9 cellular contexts compared by ENCODE assay signal in genomic region chr6:112372213-112372806, GRCh38. TPM values are rescaled to one million over a fixed set of nuclear protein-coding genes. Genes with fewer than 3 reads are reported as not detected.
DNase-seq lines count a peak whose midpoint lies in the region; ATAC-seq and TF ChIP-seq lines count a peak whose summit lies in the region.
"Had no signal": no experiment of that assay in that cellular context is flagged by ENCODE, and none has a peak within 500 bp of the region (broad histone marks: within the 10 kb centered on the region; RNA-seq: fewer than 3 reads in every experiment).

No MANE protein-coding gene starts in this region.

- H3K27ac ChIP-seq in substantia nigra (ENCODE audit: low read depth, low read length, poor library complexity, severe bottlenecking), result no peak overlapping the region

- TF ChIP-seq CTCF in astrocyte of the cerebellum (IDR thresholded peaks at IDR 0.05; ENCODE audit: low read depth, low read length, missing control alignments), result peak; percentile 62
- TF ChIP-seq CTCF in GM20000 (IDR thresholded peaks at IDR 0.05; ENCODE audit: extremely low read depth, missing control alignments), result no peak

- DNase-seq in COLO829 (ENCODE audit: low spot score) (peak; percentile 30), HuH-7 (ENCODE audit: low spot score) (peak; percentile 33), astrocyte of the cerebellum (ENCODE audit: low read depth) (peak; percentile 11), kidney tubule cell (ENCODE audit: low spot score) (peak; percentile 20), substantia nigra (lab: John Stamatoyannopoulos, UW) (no peak), GM20000 (ENCODE audit: low spot score) (no peak)

- no peak for ATAC-seq in GM19351 (IDR thresholded peaks at IDR 0.05; ENCODE audit: unreplicated experiment)
- no peak for ATAC-seq in esophagus mucosa

- no peak overlapping the region for H3K4me3 ChIP-seq in astrocyte of the cerebellum (ENCODE audit: low read depth, low read length)

- in situ Hi-C loops in astrocyte of the cerebellum (cut with HindIII; ENCODE audit: low sequenced_read_pairs), result no loop called here

RNA-seq across cellular contexts. Expression of gene RFPL4B, which starts 25.2 kb away (rescaled TPM):
- not detected for total RNA-seq in esophagus mucosa
- total RNA-seq: activated T-helper 2 cell treated with anti-CD3 and anti-CD28 coated beads, Interferon-gamma antibody, Interleukin-2, Interleukin-4, amounts not matched to agents 10 μg/mL and 5 μg/mL and 100 μg/mL, durations not matched to agents 14 hours and 24 hours and 36 hours had no signal

Comparison
In these comparisons a context has a peak if more than half of its experiments do, and no peak if none do; other contexts are left out.
1. DNase-seq: peak in COLO829 (single experiment), HuH-7 (single experiment), astrocyte of the cerebellum (single experiment) and kidney tubule cell (single experiment); none in substantia nigra (0 of 49) and GM20000 (single experiment).